ENCODE assay signal across 20 cellular contexts in genomic region chr2:221410487-221410886, GRCh38.
DNase-seq lines count a peak whose midpoint lies in the region; TF ChIP-seq lines count a peak whose summit lies in the region.
"Had no signal": no experiment of that assay in that cellular context is flagged by ENCODE, and none has a peak within 500 bp of the region (broad histone marks: within the 10 kb centered on the region; RNA-seq: fewer than 3 reads in every experiment).

No MANE protein-coding gene starts in this region.

- H3K9me3 ChIP-seq in Caco-2 = peaks cover 3% of the 10 kb centered on the region; the same call in 1 of the 2 replicates
- H3K9me3 ChIP-seq in right atrium auricular region = peaks cover 0 to 10% of the 10 kb centered on the region in 2 donors

- H3K36me3 ChIP-seq in Caco-2 (ENCODE audit: control insufficient read depth, insufficient read depth, low read length) (no peaks in the 10 kb centered on the region), right atrium auricular region (no peaks in the 10 kb centered on the region)
- H3K36me3 ChIP-seq: BLaER1 had no signal

- no TSS peak for BruUV-seq in Caco-2 (replicated peaks; lab: Mats Ljungman, UMichigan)

- DNase-seq in Caco-2 (peak in 1 of 2 experiments; percentile 30), epithelial cell of proximal tubule (ENCODE audit: low read depth) (peak; percentile 36), kidney tubule cell (ENCODE audit: low spot score) (peak; percentile 66), renal cortical epithelial cell (ENCODE audit: low read depth) (peak; percentile 89), right atrium auricular region (ENCODE audit: low spot score) (no peak), ecto neural progenitor cell (ENCODE audit: low spot score) (no peak)
- DNase-seq in T-helper 2 cell treated with Interferon-gamma antibody and Interleukin-4, amounts not matched to agents 5 μg/mL and 100 μg/mL, for 36 hours (ENCODE audit: low spot score) = no peak
- DNase-seq: CD4-positive, CD25-positive, alpha-beta regulatory T cell; CD8-positive, alpha-beta T cell; DMS79; EL; GDM1; GM23248; H7; HCEC 1CT had no signal

- TF ChIP-seq CTCF in Caco-2 (IDR thresholded peaks at IDR 0.05; ENCODE audit: insufficient read depth in 1 of 2, low read depth in 1 of 2, low read length in 1 of 2, severe bottlenecking in 1 of 2, unreplicated experiment in 1 of 2) (no peak), epithelial cell of proximal tubule (conservative IDR thresholded peaks at IDR 0.05; ENCODE audit: low read depth, low read length) (no peak), right atrium auricular region (IDR thresholded peaks at IDR 0.05) (no peak)

- CTCF ChIA-PET in Caco-2 (lab: Charles Lee) = no interaction called here

- H3K27ac Mint-ChIP-seq in Caco-2 (ENCODE audit: unreplicated experiment) = peak overlapping the region; percentile 4
- no peak overlapping the region for H3K27ac Mint-ChIP-seq in T-helper 2 cell treated with Interferon-gamma antibody and Interleukin-4, amounts not matched to agents 5 μg/mL and 100 μg/mL, for 36 hours
- H3K27ac Mint-ChIP-seq: B cell; CD4-positive, CD25-positive, alpha-beta regulatory T cell; CD8-positive, alpha-beta T cell had no signal

- H3K4me3 Mint-ChIP-seq in Caco-2 (ENCODE audit: unreplicated experiment) = no peak overlapping the region
- H3K4me3 Mint-ChIP-seq in T-helper 2 cell treated with Interferon-gamma antibody and Interleukin-4, amounts not matched to agents 5 μg/mL and 100 μg/mL, for 36 hours = no peak overlapping the region
- H3K4me3 Mint-ChIP-seq: B cell; CD8-positive, alpha-beta T cell had no signal

- no peaks in the 10 kb centered on the region for H3K4me1 ChIP-seq in Caco-2
- no peaks in the 10 kb centered on the region for H3K4me1 ChIP-seq in right atrium auricular region
- H3K4me1 ChIP-seq: BLaER1 had no signal

- intact Hi-C loops in Caco-2 (cut with micrococcal nuclease; ENCODE audit: unreplicated experiment) = no loop called here

- H3K27me3 ChIP-seq in Caco-2 (replicated peaks; ENCODE audit: control insufficient read depth, insufficient read depth, low read length) = no peaks in the 10 kb centered on the region
- no peaks in the 10 kb centered on the region for H3K27me3 ChIP-seq in right atrium auricular region
- H3K27me3 ChIP-seq: BLaER1 had no signal

- POLR2A ChIA-PET in Caco-2 (lab: Charles Lee) = no interaction called here

- H3K27me3 Mint-ChIP-seq in Caco-2 (ENCODE audit: insufficient read depth, unreplicated experiment) = no peaks in the 10 kb centered on the region
- H3K27me3 Mint-ChIP-seq in T-helper 2 cell treated with Interferon-gamma antibody and Interleukin-4, amounts not matched to agents 5 μg/mL and 100 μg/mL, for 36 hours (ENCODE audit: low read depth) = peaks cover 2% of the 10 kb centered on the region

- no peaks in the 10 kb centered on the region for H3K36me3 Mint-ChIP-seq in Caco-2 (ENCODE audit: insufficient read depth, unreplicated experiment)
- no peaks in the 10 kb centered on the region for H3K36me3 Mint-ChIP-seq in T-helper 2 cell treated with Interferon-gamma antibody and Interleukin-4, amounts not matched to agents 5 μg/mL and 100 μg/mL, for 36 hours (ENCODE audit: low read depth)
- H3K36me3 Mint-ChIP-seq: CD4-positive, CD25-positive, alpha-beta regulatory T cell; CD8-positive, alpha-beta T cell had no signal

- peaks cover 5% of the 10 kb centered on the region for H3K4me1 Mint-ChIP-seq in Caco-2 (ENCODE audit: low read depth, unreplicated experiment)
- H3K4me1 Mint-ChIP-seq in T-helper 2 cell treated with Interferon-gamma antibody and Interleukin-4, amounts not matched to agents 5 μg/mL and 100 μg/mL, for 36 hours (ENCODE audit: low read depth) = no peaks in the 10 kb centered on the region
- H3K4me1 Mint-ChIP-seq: CD4-positive, CD25-positive, alpha-beta regulatory T cell had no signal

- H3K27ac ChIP-seq in right atrium auricular region = no peak overlapping the region
- H3K27ac ChIP-seq: 22Rv1, BLaER1, C4-2B, GM23248 had no signal

- H3K4me3 ChIP-seq in Caco-2 (ENCODE audit: low read depth, low read length) = no peak overlapping the region
- no peak overlapping the region for H3K4me3 ChIP-seq in epithelial cell of proximal tubule (ENCODE audit: low read depth, low read length)
- H3K4me3 ChIP-seq in right atrium auricular region = no peak overlapping the region
- H3K4me3 ChIP-seq: BLaER1, GM12878, GM23248 had no signal

- H3K9me3 Mint-ChIP-seq in Caco-2 (ENCODE audit: unreplicated experiment) = peaks cover 18% of the 10 kb centered on the region
- H3K9me3 Mint-ChIP-seq in T-helper 2 cell treated with Interferon-gamma antibody and Interleukin-4, amounts not matched to agents 5 μg/mL and 100 μg/mL, for 36 hours = peaks cover 3% of the 10 kb centered on the region
- H3K9me3 Mint-ChIP-seq: CD8-positive, alpha-beta T cell had no signal

Comparison
In these comparisons a context has a peak if more than half of its experiments do, and no peak if none do; other contexts are left out.
1. DNase-seq: peak in epithelial cell of proximal tubule (single experiment), kidney tubule cell (single experiment) and renal cortical epithelial cell (single experiment); none in T-helper 2 cell treated with Interferon-gamma antibody and Interleukin-4, amounts not matched to agents 5 μg/mL and 100 μg/mL, for 36 hours (single experiment), right atrium auricular region (single experiment) and ecto neural progenitor cell (single experiment).